Comparison of ENCODE assay signal across 1 cellular context in genomic region chr2:175227382-175227781, GRCh38.
TF ChIP-seq lines count a peak whose summit lies in the region.

No MANE protein-coding gene starts in this region.

TF ChIP-seq in GM12878, 131 proteins besides CTCF, POLR2A, EP300 and RAD21:
- TF ChIP-seq CREB1 (IDR thresholded peaks at IDR 0.05; ENCODE audit: low read depth) (0 out of 2 replicates have a peak, but pooled peaks have one; percentile 12), ZNF274 (IDR thresholded peaks at IDR 0.05; ENCODE audit: insufficient read depth, insufficient read length) (no peak)
